Comparison of ENCODE assay signal across 11 cellular contexts in the genomic region with DNA sequence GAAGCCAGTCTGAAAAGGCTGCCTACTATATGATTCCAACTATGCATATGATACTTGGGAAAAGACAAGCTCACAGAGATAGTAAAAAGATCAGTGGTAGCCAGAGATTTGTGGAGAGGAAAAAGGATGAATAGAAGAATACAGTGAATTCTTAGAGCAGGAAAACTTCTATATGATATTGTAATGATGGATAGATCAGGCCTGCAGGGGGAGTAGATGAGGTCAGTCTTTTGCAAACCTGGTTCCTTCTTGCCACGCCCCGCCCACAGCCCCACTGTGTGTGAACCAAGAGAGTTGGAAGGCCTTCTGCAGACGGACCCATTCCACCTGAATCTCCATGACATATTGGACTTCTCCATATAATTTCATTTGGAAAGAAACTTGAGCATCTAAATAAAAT. TPM values are rescaled to one million over a fixed set of nuclear protein-coding genes. Genes with fewer than 3 reads are reported as not detected.
A peak's percentile ranks its signal among the peaks of the same experiment; 100 is the strongest.
DNase-seq lines count a peak whose midpoint lies in the region; ATAC-seq, FAIRE-seq and TF ChIP-seq lines count a peak whose summit lies in the region.
"Had no signal": no experiment of that assay in that cellular context is flagged by ENCODE, and none has a peak within 500 bp of the region (broad histone marks: within the 10 kb centered on the region; RNA-seq: fewer than 3 reads in every experiment).

No MANE protein-coding gene starts in this region.

- CTCF ChIA-PET in HepG2 (lab: Yijun Ruan, JAX; ENCODE audit: low intra/inter-chr PET ratio, low total read pairs), result interaction anchor here (1.2 kb wide), 1 partner anchor 43 kb away, joined by 3 read pairs; no protein-coding TSS in a partner anchor

- POLR2A ChIA-PET in HepG2 (lab: Yijun Ruan, JAX), result no interaction called here

- WGBS in heart left ventricle, 4 donors, result 64 to 81% (median 78%) methylated on average over 3 of the region's 3 CpGs
- 7% methylated on average over 3 of the region's 3 CpGs for WGBS in HepG2 (ENCODE audit: low lambda C conversion rate)

- in situ Hi-C loops in HepG2 (cut with HindIII; ENCODE audit: extremely low pct_ligation_motif_present, low pct_unique_long_range_greater_than_20kb), result no loop called here

- TF ChIP-seq POLR2A in heart left ventricle (IDR thresholded peaks at IDR 0.05), result no peak
- TF ChIP-seq POLR2A in HepG2 (IDR thresholded peaks at IDR 0.05; ENCODE audit: insufficient read depth in 1 of 2, low read depth in 2 of 2, low read length in 2 of 2), result no peak

- H3K9me3 ChIP-seq in heart left ventricle, result peaks cover 0 to 2% (median 0%) of the 10 kb centered on the region in 12 donors
- H3K9me3 ChIP-seq in HepG2 (ENCODE audit: low read length), result no peaks in the 10 kb centered on the region

- no peaks in the 10 kb centered on the region for H3K79me2 ChIP-seq in KMS-11 (ENCODE audit: insufficient read depth, low read depth)
- no peaks in the 10 kb centered on the region for H3K79me2 ChIP-seq in HepG2 (ENCODE audit: insufficient read depth, low read length)

- H3K27me3 ChIP-seq in heart left ventricle (no peaks in the 10 kb centered on the region), KMS-11 (ENCODE audit: insufficient read depth, low read depth) (no peaks in the 10 kb centered on the region), HepG2 (ENCODE audit: control insufficient read depth in 1 of 2, insufficient read depth in 2 of 2, low read length in 2 of 2) (no peaks in the 10 kb centered on the region; a peak in 1 of 5 replicates)

- BruUV-seq in HepG2 (replicated peaks; lab: Mats Ljungman, UMichigan), result no TSS peak

- H3K9ac ChIP-seq in KMS-11 (no peak overlapping the region), HepG2 (ENCODE audit: insufficient read depth, low read depth, low read length) (no peak overlapping the region)

- no peak overlapping the region for H3K4me2 ChIP-seq in KMS-11
- H3K4me2 ChIP-seq in HepG2 (ENCODE audit: low read depth, low read length), result no peak overlapping the region

- H3K27ac ChIP-seq in heart left ventricle (peak overlapping the region in 4 of 12 donors; percentile 5 to 86 (median 35)), KMS-11 (no peak overlapping the region), HepG2 (ENCODE audit: extremely low read length, insufficient read depth, low read length) (no peak overlapping the region)

- TF ChIP-seq RAD21 in HepG2 (CRISPR knock-in tag; IDR thresholded peaks at IDR 0.05), result no peak

- H3K4me1 ChIP-seq in heart left ventricle (peaks cover 0 to 49% (median 13%) of the 10 kb centered on the region in 12 donors), KMS-11 (ENCODE audit: low read depth, poor library complexity, severe bottlenecking) (no peaks in the 10 kb centered on the region), HepG2 (ENCODE audit: insufficient read depth, low read length) (no peaks in the 10 kb centered on the region)

- FAIRE-seq in HepG2 (lab: Jason Lieb, UNC), result no peak

- intact Hi-C loops in Right ventricle myocardium superior (cut with DNase I) (no loop called here), heart left ventricle (cut with DNase I) (no loop called here), HepG2 (cut with micrococcal nuclease; ENCODE audit: unreplicated experiment) (no loop called here)

- H2AFZ ChIP-seq in KMS-11 (ENCODE audit: low read depth), result no peak overlapping the region
- no peak overlapping the region for H2AFZ ChIP-seq in HepG2 (ENCODE audit: low read length)

- H3K4me3 ChIP-seq in heart left ventricle (no peak overlapping the region), KMS-11 (IDR thresholded peaks at IDR 0.05; ENCODE audit: insufficient read depth, low read depth, low read length) (no peak overlapping the region), retinal pigment epithelial cell (ENCODE audit: low read length) (no peak overlapping the region), HepG2 (replicated peaks in 1 of 3; ENCODE audit: insufficient read depth in 1 of 3, low read depth in 2 of 3, low read length in 3 of 3) (no peak overlapping the region)

- TF ChIP-seq EP300 in HepG2 (IDR thresholded peaks at IDR 0.05; ENCODE audit: low read depth in 2 of 2, low read length in 2 of 2) (no peak), HepG2 (CRISPR knock-in tag; IDR thresholded peaks at IDR 0.05; ENCODE audit: borderline replicate concordance) (no peak)

- peak; percentile 52 for DNase-seq in Right ventricle myocardium superior
- DNase-seq in heart left ventricle, result no peak
- peak; percentile 22 for DNase-seq in UCSD-AML1 (lab: John Stamatoyannopoulos, UW; ENCODE audit: unreplicated experiment)
- no peak for DNase-seq in retinal pigment epithelial cell (ENCODE audit: low read depth)
- DNase-seq in HepG2 (ENCODE audit: low spot score), result no peak
- DNase-seq: activated CD4-positive, alpha-beta T cell treated with anti-CD3 and anti-CD28 coated beads, Interleukin-2, amount 50 U/mL, for 1 hour; stimulated activated CD4-positive, alpha-beta T cell treated with anti-CD3 and anti-CD28 coated beads, Interleukin-1b, Interleukin-23, amount 100 ng/mL, for 48 hours had no signal

- no peaks in the 10 kb centered on the region for H4K20me1 ChIP-seq in KMS-11 (ENCODE audit: insufficient read depth)
- no peaks in the 10 kb centered on the region for H4K20me1 ChIP-seq in HepG2 (ENCODE audit: insufficient read depth, low read length)

- TF ChIP-seq CTCF in heart left ventricle (IDR thresholded peaks at IDR 0.05), result peak in 1 of 12 donors; percentile 8
- peak; percentile 56 for TF ChIP-seq CTCF in KMS-11 (conservative IDR thresholded peaks at IDR 0.05; ENCODE audit: low read depth, low read length)
- peak; percentile 18 for TF ChIP-seq CTCF in retinal pigment epithelial cell (conservative IDR thresholded peaks at IDR 0.05; ENCODE audit: low read depth, low read length)
- no peak for TF ChIP-seq CTCF in HepG2 (CRISPR knock-in tag; IDR thresholded peaks at IDR 0.05)

- ATAC-seq in Right ventricle myocardium superior (ENCODE audit: poor library complexity) (no peak), heart left ventricle (no peak), HG03565 (IDR thresholded peaks at IDR 0.05; ENCODE audit: unreplicated experiment) (no peak), HepG2 (no peak), HG03135 (IDR thresholded peaks at IDR 0.05; ENCODE audit: unreplicated experiment) (no peak)

- H3K36me3 ChIP-seq in heart left ventricle, result no peaks in the 10 kb centered on the region
- H3K36me3 ChIP-seq in KMS-11 (ENCODE audit: insufficient read depth), result no peaks in the 10 kb centered on the region
- no peaks in the 10 kb centered on the region for H3K36me3 ChIP-seq in HepG2 (replicated peaks in 1 of 2; ENCODE audit: control insufficient read depth in 1 of 2, insufficient read depth in 2 of 2, low read length in 2 of 2)

RNA-seq across cellular contexts. Expression of a gene that starts 0.8 kb away (rescaled TPM):
- total RNA-seq in Right ventricle myocardium superior, result not detected
- total RNA-seq in heart left ventricle, result 10 to 100 TPM in 1 of 9 donors, 1 to 10 TPM in 2, under 1 TPM in 2, not detected in 4; 0.81 to 44.3 (median 3.1) TPM
- under 1 TPM in 1 of 2 donors, not detected in 1; 0.15 TPM for polyA plus RNA-seq in heart left ventricle
- total RNA-seq in HepG2 (2016; rRNA removed; fragmentation: Illumina TruSeq; extraction: Trizol), result not detected in 2 replicates
- total RNA-seq in HepG2 (2016; cell fraction: cytosol; rRNA removed; fragmentation: Illumina TruSeq; extraction: Trizol; ENCODE audit: low read depth), result not detected in 2 replicates
- total RNA-seq in HepG2 (2016; cell fraction: insoluble cytoplasmic fraction; rRNA removed; fragmentation: Illumina TruSeq; extraction: Trizol), result not detected in 2 replicates
- total RNA-seq in HepG2 (2016; cell fraction: membrane; rRNA removed; fragmentation: Illumina TruSeq; extraction: Trizol), result not detected in 2 replicates
- not detected in 2 replicates for total RNA-seq in HepG2 (2016; cell fraction: nucleus; rRNA removed; fragmentation: Illumina TruSeq; extraction: Trizol)
- not detected in 2 replicates for polyA plus RNA-seq in HepG2 (2011; rRNA removed)
- polyA plus RNA-seq in HepG2 (2011; cell fraction: cytosol; rRNA removed), result not detected in 2 replicates
- polyA plus RNA-seq in HepG2 (2011; cell fraction: nucleus; rRNA removed), result not detected in 2 replicates
- polyA plus RNA-seq in HepG2 (2012), result not detected in 2 replicates
- not detected in 2 replicates for polyA plus RNA-seq in HepG2 (2016; cell fraction: cytosol; fragmentation: Illumina TruSeq; extraction: Trizol; ENCODE audit: low read depth)
- not detected in 2 replicates for polyA plus RNA-seq in HepG2 (2016; cell fraction: insoluble cytoplasmic fraction; fragmentation: Illumina TruSeq; extraction: Trizol; ENCODE audit: low read depth)
- not detected in 2 replicates for polyA plus RNA-seq in HepG2 (2016; cell fraction: membrane; fragmentation: Illumina TruSeq; extraction: Trizol; ENCODE audit: low read depth)
- polyA plus RNA-seq in HepG2 (2016; cell fraction: nucleus; fragmentation: Illumina TruSeq; extraction: Trizol; ENCODE audit: insufficient read depth, low read depth), result not detected in 2 replicates
- not detected in 2 replicates for polyA minus RNA-seq in HepG2 (2011; rRNA and poly(A)+ RNA removed; ENCODE audit: low replicate concordance)
- not detected in 2 replicates for polyA minus RNA-seq in HepG2 (2011; cell fraction: cytosol; rRNA and poly(A)+ RNA removed)
- not detected in 2 replicates for polyA minus RNA-seq in HepG2 (2011; cell fraction: nucleus; rRNA and poly(A)+ RNA removed)
- total RNA-seq: CD4-positive, CD25-positive, alpha-beta regulatory T cell had no signal
- polyA plus RNA-seq: CD4-positive, CD25-positive, alpha-beta regulatory T cell had no signal

RNA-seq across cellular contexts. Expression of a gene that starts 32.9 kb away (rescaled TPM):
- total RNA-seq in Right ventricle myocardium superior (4.0 TPM), heart left ventricle (10 to 100 TPM in 3 of 9 donors, 1 to 10 TPM in 4, under 1 TPM in 2; 0.23 to 43.1 (median 2.4) TPM), HepG2 (2016; rRNA removed; fragmentation: Illumina TruSeq; extraction: Trizol) (not detected in 2 replicates)
- polyA plus RNA-seq in heart left ventricle (1 to 10 TPM; 2.0 to 3.0 TPM), HepG2 (2011; rRNA removed) (not detected in 2 replicates)
- not detected in 2 replicates for total RNA-seq in HepG2 (2016; cell fraction: cytosol; rRNA removed; fragmentation: Illumina TruSeq; extraction: Trizol; ENCODE audit: low read depth)
- not detected in 2 replicates for total RNA-seq in HepG2 (2016; cell fraction: insoluble cytoplasmic fraction; rRNA removed; fragmentation: Illumina TruSeq; extraction: Trizol)
- not detected in 2 replicates for total RNA-seq in HepG2 (2016; cell fraction: membrane; rRNA removed; fragmentation: Illumina TruSeq; extraction: Trizol)
- not detected in 2 replicates for total RNA-seq in HepG2 (2016; cell fraction: nucleus; rRNA removed; fragmentation: Illumina TruSeq; extraction: Trizol)
- polyA plus RNA-seq in HepG2 (2011; cell fraction: cytosol; rRNA removed), result not detected in 2 replicates
- polyA plus RNA-seq in HepG2 (2011; cell fraction: nucleus; rRNA removed), result not detected in 2 replicates
- polyA plus RNA-seq in HepG2 (2012), result not detected in 2 replicates
- polyA plus RNA-seq in HepG2 (2016; cell fraction: cytosol; fragmentation: Illumina TruSeq; extraction: Trizol; ENCODE audit: low read depth), result not detected in 2 replicates
- not detected in 2 replicates for polyA plus RNA-seq in HepG2 (2016; cell fraction: insoluble cytoplasmic fraction; fragmentation: Illumina TruSeq; extraction: Trizol; ENCODE audit: low read depth)
- polyA plus RNA-seq in HepG2 (2016; cell fraction: membrane; fragmentation: Illumina TruSeq; extraction: Trizol; ENCODE audit: low read depth), result not detected in 2 replicates
- polyA plus RNA-seq in HepG2 (2016; cell fraction: nucleus; fragmentation: Illumina TruSeq; extraction: Trizol; ENCODE audit: insufficient read depth, low read depth), result not detected in 2 replicates
- polyA minus RNA-seq in HepG2 (2011; rRNA and poly(A)+ RNA removed; ENCODE audit: low replicate concordance), result not detected in 2 replicates
- not detected in 2 replicates for polyA minus RNA-seq in HepG2 (2011; cell fraction: cytosol; rRNA and poly(A)+ RNA removed)
- not detected in 2 replicates for polyA minus RNA-seq in HepG2 (2011; cell fraction: nucleus; rRNA and poly(A)+ RNA removed)
- total RNA-seq: CD4-positive, CD25-positive, alpha-beta regulatory T cell had no signal
- polyA plus RNA-seq: CD4-positive, CD25-positive, alpha-beta regulatory T cell had no signal

RNA-seq across cellular contexts. Expression of a gene that starts 37.8 kb away (rescaled TPM):
- total RNA-seq in Right ventricle myocardium superior, result 1.6 TPM
- 10 to 100 TPM in 1 of 9 donors, 1 to 10 TPM in 3, under 1 TPM in 3, not detected in 2; 0.29 to 98.0 (median 1.2) TPM for total RNA-seq in heart left ventricle
- polyA plus RNA-seq in heart left ventricle, result 1 to 10 TPM in 1 of 2 donors, under 1 TPM in 1; 0.36 to 1.1 TPM
- total RNA-seq in HepG2 (2016; rRNA removed; fragmentation: Illumina TruSeq; extraction: Trizol), result not detected in 2 replicates
- not detected in 2 replicates for total RNA-seq in HepG2 (2016; cell fraction: cytosol; rRNA removed; fragmentation: Illumina TruSeq; extraction: Trizol; ENCODE audit: low read depth)
- not detected in 2 replicates for total RNA-seq in HepG2 (2016; cell fraction: insoluble cytoplasmic fraction; rRNA removed; fragmentation: Illumina TruSeq; extraction: Trizol)
- not detected in 2 replicates for total RNA-seq in HepG2 (2016; cell fraction: membrane; rRNA removed; fragmentation: Illumina TruSeq; extraction: Trizol)
- not detected in 2 replicates for total RNA-seq in HepG2 (2016; cell fraction: nucleus; rRNA removed; fragmentation: Illumina TruSeq; extraction: Trizol)
- polyA plus RNA-seq in HepG2 (2011; rRNA removed), result not detected in 2 replicates
- not detected in 2 replicates for polyA plus RNA-seq in HepG2 (2011; cell fraction: cytosol; rRNA removed)
- polyA plus RNA-seq in HepG2 (2011; cell fraction: nucleus; rRNA removed), result not detected in 2 replicates
- polyA plus RNA-seq in HepG2 (2012), result not detected in 2 replicates
- not detected in 2 replicates for polyA plus RNA-seq in HepG2 (2016; cell fraction: cytosol; fragmentation: Illumina TruSeq; extraction: Trizol; ENCODE audit: low read depth)
- polyA plus RNA-seq in HepG2 (2016; cell fraction: insoluble cytoplasmic fraction; fragmentation: Illumina TruSeq; extraction: Trizol; ENCODE audit: low read depth), result not detected in 2 replicates
- polyA plus RNA-seq in HepG2 (2016; cell fraction: membrane; fragmentation: Illumina TruSeq; extraction: Trizol; ENCODE audit: low read depth), result not detected in 2 replicates
- not detected in 2 replicates for polyA plus RNA-seq in HepG2 (2016; cell fraction: nucleus; fragmentation: Illumina TruSeq; extraction: Trizol; ENCODE audit: insufficient read depth, low read depth)
- not detected in 2 replicates for polyA minus RNA-seq in HepG2 (2011; rRNA and poly(A)+ RNA removed; ENCODE audit: low replicate concordance)
- polyA minus RNA-seq in HepG2 (2011; cell fraction: cytosol; rRNA and poly(A)+ RNA removed), result not detected in 2 replicates
- polyA minus RNA-seq in HepG2 (2011; cell fraction: nucleus; rRNA and poly(A)+ RNA removed), result not detected in 2 replicates
- total RNA-seq: CD4-positive, CD25-positive, alpha-beta regulatory T cell had no signal
- polyA plus RNA-seq: CD4-positive, CD25-positive, alpha-beta regulatory T cell had no signal

RNA-seq across cellular contexts. Expression of a gene that starts 44.6 kb away (rescaled TPM):
- not detected for total RNA-seq in Right ventricle myocardium superior
- not detected for total RNA-seq in heart left ventricle
- not detected for polyA plus RNA-seq in heart left ventricle
- not detected in 2 replicates for total RNA-seq in HepG2 (2016; rRNA removed; fragmentation: Illumina TruSeq; extraction: Trizol)
- not detected in 2 replicates for total RNA-seq in HepG2 (2016; cell fraction: cytosol; rRNA removed; fragmentation: Illumina TruSeq; extraction: Trizol; ENCODE audit: low read depth)
- total RNA-seq in HepG2 (2016; cell fraction: insoluble cytoplasmic fraction; rRNA removed; fragmentation: Illumina TruSeq; extraction: Trizol), result not detected in 2 replicates
- not detected in 2 replicates for total RNA-seq in HepG2 (2016; cell fraction: membrane; rRNA removed; fragmentation: Illumina TruSeq; extraction: Trizol)
- not detected in 2 replicates for total RNA-seq in HepG2 (2016; cell fraction: nucleus; rRNA removed; fragmentation: Illumina TruSeq; extraction: Trizol)
- polyA plus RNA-seq in HepG2 (2011; rRNA removed), result not detected in 2 replicates
- not detected in 2 replicates for polyA plus RNA-seq in HepG2 (2011; cell fraction: cytosol; rRNA removed)
- not detected in 2 replicates for polyA plus RNA-seq in HepG2 (2011; cell fraction: nucleus; rRNA removed)
- not detected in 2 replicates for polyA plus RNA-seq in HepG2 (2012)
- polyA plus RNA-seq in HepG2 (2016; cell fraction: cytosol; fragmentation: Illumina TruSeq; extraction: Trizol; ENCODE audit: low read depth), result not detected in 2 replicates
- polyA plus RNA-seq in HepG2 (2016; cell fraction: insoluble cytoplasmic fraction; fragmentation: Illumina TruSeq; extraction: Trizol; ENCODE audit: low read depth), result not detected in 2 replicates
- polyA plus RNA-seq in HepG2 (2016; cell fraction: membrane; fragmentation: Illumina TruSeq; extraction: Trizol; ENCODE audit: low read depth), result not detected in 2 replicates
- polyA plus RNA-seq in HepG2 (2016; cell fraction: nucleus; fragmentation: Illumina TruSeq; extraction: Trizol; ENCODE audit: insufficient read depth, low read depth), result not detected in 2 replicates
- not detected in 2 replicates for polyA minus RNA-seq in HepG2 (2011; rRNA and poly(A)+ RNA removed; ENCODE audit: low replicate concordance)
- polyA minus RNA-seq in HepG2 (2011; cell fraction: cytosol; rRNA and poly(A)+ RNA removed), result not detected in 2 replicates
- polyA minus RNA-seq in HepG2 (2011; cell fraction: nucleus; rRNA and poly(A)+ RNA removed), result not detected in 2 replicates
- total RNA-seq: CD4-positive, CD25-positive, alpha-beta regulatory T cell had no signal
- polyA plus RNA-seq: CD4-positive, CD25-positive, alpha-beta regulatory T cell had no signal

RNA-seq across cellular contexts. Expression of a gene that starts 48.5 kb away (rescaled TPM):
- total RNA-seq in Right ventricle myocardium superior (not detected), heart left ventricle (1 to 10 TPM in 1 of 9 donors, not detected in 8; 3.4 TPM), HepG2 (2016; rRNA removed; fragmentation: Illumina TruSeq; extraction: Trizol) (not detected in 2 replicates)
- polyA plus RNA-seq in heart left ventricle (under 1 TPM in 1 of 2 donors, not detected in 1; 0.36 TPM), HepG2 (2011; rRNA removed) (not detected in 2 replicates)
- not detected in 2 replicates for total RNA-seq in HepG2 (2016; cell fraction: cytosol; rRNA removed; fragmentation: Illumina TruSeq; extraction: Trizol; ENCODE audit: low read depth)
- total RNA-seq in HepG2 (2016; cell fraction: insoluble cytoplasmic fraction; rRNA removed; fragmentation: Illumina TruSeq; extraction: Trizol), result not detected in 2 replicates
- total RNA-seq in HepG2 (2016; cell fraction: membrane; rRNA removed; fragmentation: Illumina TruSeq; extraction: Trizol), result not detected in 2 replicates
- not detected in 2 replicates for total RNA-seq in HepG2 (2016; cell fraction: nucleus; rRNA removed; fragmentation: Illumina TruSeq; extraction: Trizol)
- polyA plus RNA-seq in HepG2 (2011; cell fraction: cytosol; rRNA removed), result not detected in 2 replicates
- not detected in 2 replicates for polyA plus RNA-seq in HepG2 (2011; cell fraction: nucleus; rRNA removed)
- polyA plus RNA-seq in HepG2 (2012), result not detected in 2 replicates
- polyA plus RNA-seq in HepG2 (2016; cell fraction: cytosol; fragmentation: Illumina TruSeq; extraction: Trizol; ENCODE audit: low read depth), result not detected in 2 replicates
- not detected in 2 replicates for polyA plus RNA-seq in HepG2 (2016; cell fraction: insoluble cytoplasmic fraction; fragmentation: Illumina TruSeq; extraction: Trizol; ENCODE audit: low read depth)
- not detected in 2 replicates for polyA plus RNA-seq in HepG2 (2016; cell fraction: membrane; fragmentation: Illumina TruSeq; extraction: Trizol; ENCODE audit: low read depth)
- not detected in 2 replicates for polyA plus RNA-seq in HepG2 (2016; cell fraction: nucleus; fragmentation: Illumina TruSeq; extraction: Trizol; ENCODE audit: insufficient read depth, low read depth)
- not detected in 2 replicates for polyA minus RNA-seq in HepG2 (2011; rRNA and poly(A)+ RNA removed; ENCODE audit: low replicate concordance)
- polyA minus RNA-seq in HepG2 (2011; cell fraction: cytosol; rRNA and poly(A)+ RNA removed), result not detected in 2 replicates
- polyA minus RNA-seq in HepG2 (2011; cell fraction: nucleus; rRNA and poly(A)+ RNA removed), result not detected in 2 replicates
- total RNA-seq: CD4-positive, CD25-positive, alpha-beta regulatory T cell had no signal
- polyA plus RNA-seq: CD4-positive, CD25-positive, alpha-beta regulatory T cell had no signal

Comparison
In these comparisons a context has a peak if more than half of its experiments do, and no peak if none do; other contexts are left out.
1. DNase-seq: peak in Right ventricle myocardium superior (single experiment) and UCSD-AML1 (single experiment); none in heart left ventricle (0 of 5), retinal pigment epithelial cell (single experiment) and HepG2 (single experiment).